1 cellular context compared by ENCODE assay signal in genomic region chr4:27023366-27023765, GRCh38.
TF ChIP-seq lines count a peak whose summit lies in the region.

No MANE protein-coding gene starts in this region.

TF ChIP-seq in GM23338, 12 proteins besides CTCF, POLR2A, EP300 and RAD21 (continued from another document):
- no peak for TF ChIP-seq JUNB (IDR thresholded peaks at IDR 0.05; ENCODE audit: unreplicated experiment)
- TF ChIP-seq EZH2phosphoT487 (IDR thresholded peaks at IDR 0.05; ENCODE audit: unreplicated experiment), result no peak
- no peak for TF ChIP-seq ZNF331 (CRISPR knock-in tag; IDR thresholded peaks at IDR 0.05; ENCODE audit: low read depth)
- no peak for TF ChIP-seq CREB1 (CRISPR knock-in tag; IDR thresholded peaks at IDR 0.05; ENCODE audit: low read depth)
- no peak for TF ChIP-seq STAT1 (IDR thresholded peaks at IDR 0.05; ENCODE audit: unreplicated experiment)
- TF ChIP-seq ZNF462 (CRISPR knock-in tag; IDR thresholded peaks at IDR 0.05), result no peak
- TF ChIP-seq POLR2AphosphoS5 (IDR thresholded peaks at IDR 0.05; ENCODE audit: low read depth), result no peak
- no peak for TF ChIP-seq NANOG (IDR thresholded peaks at IDR 0.05; ENCODE audit: borderline replicate concordance)
- no peak for TF ChIP-seq ZNF114 (CRISPR knock-in tag; IDR thresholded peaks at IDR 0.05)
